ENCODE assay signal across 17 cellular contexts in genomic region chr21:45510466-45510955, GRCh38. TPM values are rescaled to one million over a fixed set of nuclear protein-coding genes. Genes with fewer than 3 reads are reported as not detected.
DNase-seq lines count a peak whose midpoint lies in the region; ATAC-seq and TF ChIP-seq lines count a peak whose summit lies in the region.
"Had no signal": no experiment of that assay in that cellular context is flagged by ENCODE, and none has a peak within 500 bp of the region (broad histone marks: within the 10 kb centered on the region; RNA-seq: fewer than 3 reads in every experiment).

No MANE protein-coding gene starts in this region.

- no peak for TF ChIP-seq POLR2A in ovary (IDR thresholded peaks at IDR 0.05)

- H3K27me3 Mint-ChIP-seq in activated CD8-positive, alpha-beta memory T cell treated with anti-CD3 and anti-CD28 coated beads, Interleukin-2, amount 10 ng/mL, durations not matched to agents 7 days and 5 days: no peaks in the 10 kb centered on the region

- H3K4me3 ChIP-seq in right cardiac atrium (ENCODE audit: low read length) (no peak overlapping the region), ovary (no peak overlapping the region), aorta (ENCODE audit: low read length in 2 of 2) (no peak overlapping the region)

- peaks cover 5% of the 10 kb centered on the region for H3K4me1 Mint-ChIP-seq in activated CD8-positive, alpha-beta memory T cell treated with anti-CD3 and anti-CD28 coated beads, Interleukin-2, amount 10 ng/mL, durations not matched to agents 7 days and 5 days

- intact Hi-C loops in Right ventricle myocardium inferior (cut with DNase I): no loop called here
- intact Hi-C loops in cardiac septum (cut with DNase I): no loop called here
- intact Hi-C loops in right cardiac atrium (cut with DNase I): no loop called here
- intact Hi-C loops in ovary (cut with DNase I): no loop called here
- intact Hi-C loops in aorta (cut with DNase I): no loop called here

- no peaks in the 10 kb centered on the region for H3K36me3 ChIP-seq in ovary
- peaks cover 0 to 4% of the 10 kb centered on the region in 2 donors for H3K36me3 ChIP-seq in aorta (ENCODE audit: control insufficient read depth in 1 of 2, insufficient read depth in 2 of 2, low read length in 1 of 2)

- H3K36me3 Mint-ChIP-seq in activated CD8-positive, alpha-beta memory T cell treated with anti-CD3 and anti-CD28 coated beads, Interleukin-2, amount 10 ng/mL, durations not matched to agents 7 days and 5 days: no peaks in the 10 kb centered on the region

- peak; percentile 47 for DNase-seq in Right ventricle myocardium inferior (ENCODE audit: missing footprints)
- DNase-seq in cardiac septum (ENCODE audit: low spot score): no peak
- DNase-seq in right cardiac atrium: peak; percentile 7 to 37 (median 16)
- DNase-seq in ovary: peak in 3 of 5 donors; percentile 6 to 30 (median 25)
- peak; percentile 30 to 67 for DNase-seq in aorta
- DNase-seq in activated CD8-positive, alpha-beta memory T cell treated with anti-CD3 and anti-CD28 coated beads, Interleukin-2, amount 10 ng/mL, durations not matched to agents 7 days and 5 days: no peak
- DNase-seq: AML-193, DMS79 treated with DMSO at 0.1 percent for 48 hours, NCI-H1417, NCI-H187, NCI-H2227 treated with DMSO at 0.1 percent for 48 hours, NCI-H510A treated with DMSO at 0.1 percent for 48 hours, NCI-H774, OCI-M1, SHP77 treated with DMSO at 0.1 percent for 48 hours had no signal

- CTCF ChIA-PET in activated CD8-positive, alpha-beta memory T cell treated with anti-CD3 and anti-CD28 coated beads, Interleukin-2, amount 10 ng/mL, durations not matched to agents 7 days and 5 days (lab: Charles Lee): no interaction called here

- H3K9me3 ChIP-seq in right cardiac atrium (ENCODE audit: control insufficient read depth, low read length) (no peaks in the 10 kb centered on the region), ovary (no peaks in the 10 kb centered on the region), aorta (ENCODE audit: control insufficient read depth, low read length) (no peaks in the 10 kb centered on the region)

- ATAC-seq in Right ventricle myocardium inferior (no peak), right cardiac atrium (no peak), aorta (ENCODE audit: low FRiP score) (no peak), HG03196 (IDR thresholded peaks at IDR 0.05; ENCODE audit: unreplicated experiment) (no peak), HG02623 (IDR thresholded peaks at IDR 0.05; ENCODE audit: unreplicated experiment) (no peak)
- ATAC-seq in activated CD8-positive, alpha-beta memory T cell treated with anti-CD3 and anti-CD28 coated beads, Interleukin-2, amount 10 ng/mL, durations not matched to agents 7 days and 5 days: no peak

- H3K27ac ChIP-seq in right cardiac atrium (ENCODE audit: low read length) (no peak overlapping the region), ovary (no peak overlapping the region), aorta (ENCODE audit: low read depth in 1 of 2, low read length in 2 of 2) (no peak overlapping the region)

- TF ChIP-seq CTCF in ovary (IDR thresholded peaks at IDR 0.05): no peak

- WGBS in right cardiac atrium: 88% methylated on average over 11 of the region's 11 CpGs
- 81 to 94% (median 84%) methylated on average over 7 to 11 of the region's 11 CpGs for WGBS in ovary, 3 donors
- 78 to 88% methylated on average over 11 of the region's 11 CpGs for WGBS in aorta, 2 donors

- H3K4me1 ChIP-seq in right cardiac atrium (ENCODE audit: control insufficient read depth, insufficient read depth, low read length) (no peaks in the 10 kb centered on the region), ovary (ENCODE audit: insufficient read depth) (no peaks in the 10 kb centered on the region), aorta (ENCODE audit: control insufficient read depth in 1 of 2, insufficient read depth in 2 of 2, low read length in 2 of 2) (no peaks in the 10 kb centered on the region)

- no peak overlapping the region for H3K27ac Mint-ChIP-seq in activated CD8-positive, alpha-beta memory T cell treated with anti-CD3 and anti-CD28 coated beads, Interleukin-2, amount 10 ng/mL, durations not matched to agents 7 days and 5 days

- TF ChIP-seq EP300 in ovary (IDR thresholded peaks at IDR 0.05): no peak

- H3K9me3 Mint-ChIP-seq in activated CD8-positive, alpha-beta memory T cell treated with anti-CD3 and anti-CD28 coated beads, Interleukin-2, amount 10 ng/mL, durations not matched to agents 7 days and 5 days (ENCODE audit: low read depth): no peaks in the 10 kb centered on the region

- no peak overlapping the region for H3K4me3 Mint-ChIP-seq in activated CD8-positive, alpha-beta memory T cell treated with anti-CD3 and anti-CD28 coated beads, Interleukin-2, amount 10 ng/mL, durations not matched to agents 7 days and 5 days

- no peaks in the 10 kb centered on the region for H3K27me3 ChIP-seq in right cardiac atrium (ENCODE audit: control insufficient read depth, insufficient read depth)
- no peaks in the 10 kb centered on the region for H3K27me3 ChIP-seq in ovary
- H3K27me3 ChIP-seq in aorta (ENCODE audit: control insufficient read depth in 1 of 2, insufficient read depth in 2 of 2, low read length in 1 of 2): no peaks in the 10 kb centered on the region

RNA-seq across cellular contexts. Expression of gene SLC19A1, which starts 31.7 kb away (rescaled TPM):
- total RNA-seq in Right ventricle myocardium inferior (8.2 TPM), cardiac septum (2.7 TPM), right cardiac atrium (1 to 10 TPM; 2.3 to 5.0 (median 3.8) TPM), ovary (10 to 100 TPM in 4 of 7 donors, 1 to 10 TPM in 3; 2.4 to 18.2 (median 10.1) TPM), aorta (1 to 10 TPM; 6.2 to 8.4 TPM)
- polyA plus RNA-seq in right cardiac atrium (3.9 TPM), ovary (1 to 10 TPM in 1 of 2 donors, under 1 TPM in 1; 0.88 to 6.9 TPM), aorta (10 to 100 TPM in 1 of 2 donors, 1 to 10 TPM in 1; 4.5 to 32.5 TPM)
- 10 to 100 TPM; 53.2 to 60.2 TPM for total RNA-seq in activated CD8-positive, alpha-beta memory T cell treated with anti-CD3 and anti-CD28 coated beads, Interleukin-2, amount 10 ng/mL, durations not matched to agents 7 days and 5 days

Comparison
In these comparisons a context has a peak if more than half of its experiments do, and no peak if none do; other contexts are left out.
1. DNase-seq: peak in Right ventricle myocardium inferior (single experiment), right cardiac atrium (3 of 3), ovary (3 of 5) and aorta (2 of 2); none in cardiac septum (single experiment) and activated CD8-positive, alpha-beta memory T cell treated with anti-CD3 and anti-CD28 coated beads, Interleukin-2, amount 10 ng/mL, durations not matched to agents 7 days and 5 days (single experiment).